11 cellular contexts compared by ENCODE assay signal in genomic region chr17:42543190-42544079, GRCh38.
"Had no signal": no experiment of that assay in that cellular context is flagged by ENCODE, and none has a peak within 500 bp of the region (broad histone marks: within the 10 kb centered on the region; RNA-seq: fewer than 3 reads in every experiment).

No MANE protein-coding gene starts in this region.

- H3K4me3 ChIP-seq: upper lobe of left lung had no signal

- H3K27ac ChIP-seq: upper lobe of left lung, WERI-Rb-1 had no signal

- H3K4me1 Mint-ChIP-seq: brain had no signal

- H3K27ac Mint-ChIP-seq: activated T-helper 2 cell treated with anti-CD3 and anti-CD28 coated beads, Interferon-gamma antibody, Interleukin-2, Interleukin-4, amounts not matched to agents 10 μg/mL and 5 μg/mL and 100 μg/mL, durations not matched to agents 14 hours and 24 hours and 36 hours; stimulated activated naive B cell treated with anti-CD40 and anti-IgM and Interleukin-4, amounts not matched to agents 10 μg/mL and 1 μg/mL and 100 μg/mL, for 72 hours had no signal

- DNase-seq: activated CD4-positive, alpha-beta T cell treated with anti-CD3 and anti-CD28 coated beads for 4 hours; amniotic stem cell; foreskin melanocyte; stimulated activated naive B cell treated with anti-CD40 and anti-IgM and Interleukin-4, amounts not matched to agents 10 μg/mL and 1 μg/mL and 100 μg/mL, for 72 hours; T1000; upper lobe of left lung; WERI-Rb-1 had no signal

- H3K9me3 Mint-ChIP-seq: activated naive CD4-positive, alpha-beta T cell treated with anti-CD3 and anti-CD28 coated beads, Interleukin-2, amount 50 U/mL, for 72 hours; activated T-helper 2 cell treated with anti-CD3 and anti-CD28 coated beads, Interferon-gamma antibody, Interleukin-2, Interleukin-4, amounts not matched to agents 10 μg/mL and 5 μg/mL and 100 μg/mL, durations not matched to agents 14 hours and 24 hours and 36 hours; brain; stimulated activated naive B cell treated with anti-CD40 and anti-IgM and Interleukin-4, amounts not matched to agents 10 μg/mL and 1 μg/mL and 100 μg/mL, for 72 hours had no signal

- H3K9me3 ChIP-seq: upper lobe of left lung had no signal

- H3K27me3 Mint-ChIP-seq: brain; stimulated activated naive B cell treated with anti-CD40 and anti-IgM and Interleukin-4, amounts not matched to agents 10 μg/mL and 1 μg/mL and 100 μg/mL, for 72 hours had no signal

- H3K27me3 ChIP-seq: upper lobe of left lung had no signal

- H3K4me3 Mint-ChIP-seq: brain; stimulated activated naive B cell treated with anti-CD40 and anti-IgM and Interleukin-4, amounts not matched to agents 10 μg/mL and 1 μg/mL and 100 μg/mL, for 72 hours had no signal

- ATAC-seq: activated naive CD4-positive, alpha-beta T cell treated with anti-CD3 and anti-CD28 coated beads, Interleukin-2, amount 50 U/mL, for 72 hours; right cardiac atrium; stimulated activated naive B cell treated with anti-CD40 and anti-IgM and Interleukin-4, amounts not matched to agents 10 μg/mL and 1 μg/mL and 100 μg/mL, for 72 hours had no signal
